Comparison of ENCODE assay signal across 1 cellular context in the genomic region with DNA sequence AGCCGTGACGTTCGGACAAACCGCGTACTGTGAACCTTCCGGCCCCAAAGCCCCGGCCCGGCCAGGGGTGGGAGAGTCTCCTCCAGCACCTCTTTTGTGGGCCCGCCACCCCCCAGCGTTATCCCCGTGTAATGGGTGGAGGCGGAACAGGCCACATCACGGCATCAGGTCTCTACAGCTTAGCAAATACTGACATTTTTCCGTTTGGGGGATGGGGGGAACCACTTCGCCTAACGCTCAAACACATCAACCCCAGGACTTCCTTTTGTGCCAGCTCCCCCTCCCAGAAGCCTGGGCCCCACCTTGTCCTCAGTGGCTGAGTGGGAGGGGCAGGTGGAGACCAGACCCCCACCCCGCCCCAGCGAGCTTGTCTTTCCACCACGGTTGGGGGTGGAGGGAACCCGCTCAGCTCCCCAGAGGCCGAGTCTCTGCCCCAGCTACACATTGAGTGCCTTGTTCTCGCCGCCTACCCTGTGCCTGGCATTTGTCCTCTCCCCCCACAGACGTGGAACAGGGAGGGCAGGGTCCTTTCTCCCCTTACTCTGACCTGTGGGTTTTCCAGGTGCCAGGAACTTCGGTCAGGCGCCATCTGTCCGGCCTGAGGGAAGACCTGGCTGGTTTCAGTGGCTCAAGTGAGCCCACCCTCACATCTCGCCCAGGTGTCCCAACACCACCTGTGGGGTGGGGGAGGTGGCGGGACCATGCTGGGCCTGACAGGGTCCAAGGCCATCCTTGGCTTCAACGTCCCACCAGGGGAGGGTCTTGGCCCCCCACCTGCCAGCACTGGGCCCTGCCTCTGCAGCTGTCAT.
TF ChIP-seq lines count a peak whose summit lies in the region.

No MANE protein-coding gene starts in this region.

TF ChIP-seq in IMR-90, 13 proteins besides CTCF, POLR2A, EP300 and RAD21 (continued from another document):
- TF ChIP-seq CHD1 (IDR thresholded peaks at IDR 0.05; ENCODE audit: low read depth, low read length), result no peak
- TF ChIP-seq, protein P1, sequence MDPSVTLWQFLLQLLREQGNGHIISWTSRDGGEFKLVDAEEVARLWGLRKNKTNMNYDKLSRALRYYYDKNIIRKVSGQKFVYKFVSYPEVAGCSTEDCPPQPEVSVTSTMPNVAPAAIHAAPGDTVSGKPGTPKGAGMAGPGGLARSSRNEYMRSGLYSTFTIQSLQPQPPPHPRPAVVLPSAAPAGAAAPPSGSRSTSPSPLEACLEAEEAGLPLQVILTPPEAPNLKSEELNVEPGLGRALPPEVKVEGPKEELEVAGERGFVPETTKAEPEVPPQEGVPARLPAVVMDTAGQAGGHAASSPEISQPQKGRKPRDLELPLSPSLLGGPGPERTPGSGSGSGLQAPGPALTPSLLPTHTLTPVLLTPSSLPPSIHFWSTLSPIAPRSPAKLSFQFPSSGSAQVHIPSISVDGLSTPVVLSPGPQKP (IDR thresholded peaks at IDR 0.05; ENCODE audit: borderline replicate concordance, low read depth, low read length), result no peak
- no peak for TF ChIP-seq BHLHE40 (IDR thresholded peaks at IDR 0.05; ENCODE audit: low read depth, low read length)
- TF ChIP-seq RFX5 (IDR thresholded peaks at IDR 0.05; ENCODE audit: low read depth, low read length), result no peak
- TF ChIP-seq MXI1 (IDR thresholded peaks at IDR 0.05; ENCODE audit: borderline replicate concordance, low read depth, low read length), result no peak
